27 cellular contexts compared by ENCODE assay signal in the genomic region with DNA sequence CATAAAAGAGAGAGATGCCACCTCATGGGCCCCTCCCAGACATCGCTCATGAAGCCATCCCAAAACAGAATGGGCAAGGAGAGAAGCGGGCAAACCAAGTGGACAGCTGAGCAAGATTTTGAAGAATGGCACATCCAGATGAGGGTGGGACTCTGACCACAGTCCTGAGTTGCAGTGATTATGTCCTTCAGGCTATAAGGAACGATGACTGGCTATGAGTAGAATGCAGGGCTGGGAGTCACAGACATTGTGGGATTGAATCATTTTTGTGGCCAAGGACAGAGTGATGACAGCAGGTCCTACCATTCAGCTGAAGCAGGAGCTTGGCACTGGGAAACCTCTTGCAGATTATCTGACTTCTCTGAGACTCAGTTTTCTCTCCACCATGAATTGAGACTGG.
DNase-seq lines count a peak whose midpoint lies in the region; ATAC-seq, FAIRE-seq and TF ChIP-seq lines count a peak whose summit lies in the region.
"Had no signal": no experiment of that assay in that cellular context is flagged by ENCODE, and none has a peak within 500 bp of the region (broad histone marks: within the 10 kb centered on the region; RNA-seq: fewer than 3 reads in every experiment).

No MANE protein-coding gene starts in this region.

- H3F3A ChIP-seq in MM.1S (ENCODE audit: insufficient read depth, low read length): no peaks in the 10 kb centered on the region

- no peaks in the 10 kb centered on the region for H3K9me2 ChIP-seq in MM.1S (replicated peaks; ENCODE audit: insufficient read depth, low read length)

- no peaks in the 10 kb centered on the region for H3K36me3 ChIP-seq in brain microvascular endothelial cell (replicated peaks)
- no peaks in the 10 kb centered on the region for H3K36me3 ChIP-seq in kidney epithelial cell (ENCODE audit: control insufficient read depth, insufficient read depth, low read length)
- H3K36me3 ChIP-seq in MM.1S (replicated peaks; ENCODE audit: insufficient read depth, low read length): no peaks in the 10 kb centered on the region
- H3K36me3 ChIP-seq: colonic mucosa, left lung, right lobe of liver, upper lobe of left lung had no signal

- no peak overlapping the region for H3K4me3 ChIP-seq in AG10803 (ENCODE audit: low read length)
- no peak overlapping the region for H3K4me3 ChIP-seq in brain microvascular endothelial cell (ENCODE audit: low read depth, low read length)
- no peak overlapping the region for H3K4me3 ChIP-seq in kidney epithelial cell (ENCODE audit: low read depth, low read length)
- H3K4me3 ChIP-seq in MM.1S (ENCODE audit: low read length): no peak overlapping the region
- H3K4me3 ChIP-seq: colonic mucosa, GM12878, left lung, right lobe of liver, upper lobe of left lung had no signal

- H3K4me1 ChIP-seq in MM.1S (ENCODE audit: low read length): no peaks in the 10 kb centered on the region
- H3K4me1 ChIP-seq: colonic mucosa, left lung, parathyroid adenoma, right lobe of liver, upper lobe of left lung had no signal

- H3K27me3 ChIP-seq in brain microvascular endothelial cell (replicated peaks) (no peaks in the 10 kb centered on the region), kidney epithelial cell (ENCODE audit: control insufficient read depth, insufficient read depth, low read length) (no peaks in the 10 kb centered on the region), MM.1S (replicated peaks; ENCODE audit: insufficient read depth, low read length) (no peaks in the 10 kb centered on the region)
- H3K27me3 ChIP-seq: colonic mucosa, left lung, right lobe of liver, upper lobe of left lung had no signal

- H3K9me3 ChIP-seq in MM.1S (replicated peaks; ENCODE audit: insufficient read depth, low read length): no peaks in the 10 kb centered on the region
- H3K9me3 ChIP-seq: colonic mucosa, right lobe of liver, upper lobe of left lung had no signal

- no peak overlapping the region for H3K4me2 ChIP-seq in MM.1S (ENCODE audit: low read depth, low read length)

- no peak overlapping the region for H2AFZ ChIP-seq in MM.1S (ENCODE audit: low read length)
- H2AFZ ChIP-seq: parathyroid adenoma had no signal

- TF ChIP-seq CTCF in AG10803 (conservative IDR thresholded peaks at IDR 0.05; ENCODE audit: low read length) (no peak), brain microvascular endothelial cell (IDR thresholded peaks at IDR 0.05; ENCODE audit: low read depth, low read length, missing control alignments) (no peak), kidney epithelial cell (IDR thresholded peaks at IDR 0.05; ENCODE audit: insufficient read depth, low read length, poor library complexity, severe bottlenecking) (no peak), MM.1S (IDR thresholded peaks at IDR 0.05; ENCODE audit: low read length) (no peak)

- in situ Hi-C loops in brain microvascular endothelial cell (cut with HindIII; ENCODE audit: low pct_ligation_motif_present, low sequenced_read_pairs): no loop called here

- DNase-seq in AG10803 (ENCODE audit: low read depth) (peak; percentile 62), HTR-8/SVneo (ENCODE audit: insufficient read length, low spot score) (peak; percentile 18), brain microvascular endothelial cell (peak; percentile 24), kidney epithelial cell (ENCODE audit: low read depth) (peak; percentile 2), SIG-M5 treated with dmso at 0.1 percent for 504 hours (lab: John Stamatoyannopoulos, UW; ENCODE audit: unreplicated experiment) (no peak), MM.1S (no peak)
- DNase-seq in activated CD4-positive, CD25-positive, alpha-beta regulatory T cell (lab: John Stamatoyannopoulos, UW): no peak
- DNase-seq: ACHN; activated B cell treated with CpG ODN at 0.5 μM for 24 hours; activated CD4-positive, alpha-beta memory T cell treated with anti-CD3 and anti-CD28 coated beads for 36 hours; activated naive CD8-positive, alpha-beta T cell treated with anti-CD3 and anti-CD28 coated beads, Interleukin-2, amount 10 ng/mL, durations not matched to agents 7 days and 5 days; colonic mucosa; GF-D8; head of caudate nucleus; Kasumi-1; left lung; NCI-H2107; nephron progenitor cell; NK-92 treated with Interleukin-12 subunit alpha and Interleukin-12 subunit beta, amount 100 ng/mL, for 24 hours; right lobe of liver; RPMI8226; stimulated activated CD4-positive, alpha-beta T cell treated with anti-CD3 and anti-CD28 coated beads, Interleukin-15, amount 100 ng/mL, for 24 hours; upper lobe of left lung had no signal

- H3K79me2 ChIP-seq in MM.1S (ENCODE audit: low read length): no peaks in the 10 kb centered on the region
- H3K79me2 ChIP-seq: parathyroid adenoma had no signal

- H3K27ac ChIP-seq in brain microvascular endothelial cell (no peak overlapping the region), MM.1S (ENCODE audit: low read length) (no peak overlapping the region)
- H3K27ac ChIP-seq: colonic mucosa, left lung, parathyroid adenoma, right lobe of liver, upper lobe of left lung had no signal

- no peaks in the 10 kb centered on the region for H4K20me1 ChIP-seq in MM.1S (ENCODE audit: insufficient read depth, low read length)

- no peak overlapping the region for H3K9ac ChIP-seq in MM.1S (ENCODE audit: low read length)
- H3K9ac ChIP-seq: parathyroid adenoma had no signal

- no peak for ATAC-seq in HG03196 (IDR thresholded peaks at IDR 0.05; ENCODE audit: unreplicated experiment)
- ATAC-seq: GM12878, left lung, right lobe of liver, SK-N-SH treated with all-trans-retinoic acid at 6 μM for 48 hours had no signal

- no peak for FAIRE-seq in HTR-8/SVneo (lab: Jason Lieb, UNC)
- FAIRE-seq: GM12878 had no signal

Comparison
In these comparisons a context has a peak if more than half of its experiments do, and no peak if none do; other contexts are left out.
1. DNase-seq: peak in AG10803 (single experiment), HTR-8/SVneo (single experiment), brain microvascular endothelial cell (single experiment) and kidney epithelial cell (single experiment); none in activated CD4-positive, CD25-positive, alpha-beta regulatory T cell (0 of 4), SIG-M5 treated with dmso at 0.1 percent for 504 hours (single experiment) and MM.1S (single experiment).